In genomic region chr22:20884454-20884853, GRCh38 we compare ENCODE assay signal across 22 cellular contexts.
"Had no signal": no experiment of that assay in that cellular context is flagged by ENCODE, and none has a peak within 500 bp of the region (broad histone marks: within the 10 kb centered on the region; RNA-seq: fewer than 3 reads in every experiment).

No MANE protein-coding gene starts in this region.

- H3K4me1 Mint-ChIP-seq: activated naive CD4-positive, alpha-beta T cell treated with anti-CD3 and anti-CD28 coated beads, Interleukin-2, amount 50 U/mL, for 24 hours; nephron had no signal

- H3K4me3 Mint-ChIP-seq: activated naive CD4-positive, alpha-beta T cell treated with anti-CD3 and anti-CD28 coated beads, Interleukin-2, amount 50 U/mL, for 24 hours; activated T-cell treated with anti-CD3 and anti-CD28 coated beads, Interleukin-2, amount 50 U/mL, for 72 hours; effector memory CD8-positive, alpha-beta T cell; mesothelial cell of epicardium; nephron had no signal

- H3K27ac ChIP-seq: epithelial cell of prostate, foreskin keratinocyte, lower lobe of right lung, tibial artery, vagina had no signal

- H3K4me1 ChIP-seq: foreskin keratinocyte, vagina had no signal

- H3K4me3 ChIP-seq: lower lobe of right lung, tibial artery, vagina had no signal

- H3K27ac Mint-ChIP-seq: activated naive CD4-positive, alpha-beta T cell treated with anti-CD3 and anti-CD28 coated beads, Interleukin-2, amount 50 U/mL, for 24 hours; activated T-cell treated with anti-CD3 and anti-CD28 coated beads, Interleukin-2, amount 50 U/mL, for 72 hours; mesothelial cell of epicardium had no signal

- ATAC-seq: activated T-cell treated with anti-CD3 and anti-CD28 coated beads, Interleukin-2, amount 50 U/mL, for 72 hours; effector memory CD8-positive, alpha-beta T cell had no signal

- H3K27me3 Mint-ChIP-seq: activated naive CD4-positive, alpha-beta T cell treated with anti-CD3 and anti-CD28 coated beads, Interleukin-2, amount 50 U/mL, for 24 hours; effector memory CD8-positive, alpha-beta T cell had no signal

- H3K9me3 Mint-ChIP-seq: activated naive CD4-positive, alpha-beta T cell treated with anti-CD3 and anti-CD28 coated beads, Interleukin-2, amount 50 U/mL, for 24 hours; activated T-cell treated with anti-CD3 and anti-CD28 coated beads, Interleukin-2, amount 50 U/mL, for 72 hours; effector memory CD8-positive, alpha-beta T cell; mesothelial cell of epicardium; nephron had no signal

- DNase-seq: activated CD4-positive, alpha-beta T cell treated with anti-CD3 and anti-CD28 coated beads, Interleukin-2, amount 50 U/mL, for 1 hour; activated CD4-positive, CD25-positive, alpha-beta regulatory T cell treated with anti-CD3 and anti-CD28 coated beads, Interleukin-2, amount 50 U/mL, for 72 hours; activated CD8-positive, alpha-beta memory T cell treated with anti-CD3 and anti-CD28 coated beads, Interleukin-2, amount 50 U/mL, for 4 hours; activated gamma-delta T cell; activated T-cell treated with anti-CD3 and anti-CD28 coated beads, Interleukin-2, amount 50 U/mL, for 72 hours; amniotic stem cell; dermis blood vessel endothelial cell; effector memory CD8-positive, alpha-beta T cell; foreskin keratinocyte; hippocampal formation; left cardiac atrium; lower lobe of right lung; nucleus accumbens; stimulated activated naive CD4-positive, alpha-beta T cell; substantia nigra; T1000; tibial artery had no signal

- H3K9me3 ChIP-seq: lower lobe of right lung, tibial artery, vagina had no signal

- H3K27me3 ChIP-seq: foreskin keratinocyte, tibial artery, vagina had no signal
